Comparison of ENCODE assay signal across 12 cellular contexts in genomic region chr1:88867743-88868521, GRCh38. TPM values are rescaled to one million over a fixed set of nuclear protein-coding genes. Genes with fewer than 3 reads are reported as not detected.
DNase-seq lines count a peak whose midpoint lies in the region; ATAC-seq and TF ChIP-seq lines count a peak whose summit lies in the region.
"Had no signal": no experiment of that assay in that cellular context is flagged by ENCODE, and none has a peak within 500 bp of the region (broad histone marks: within the 10 kb centered on the region; RNA-seq: fewer than 3 reads in every experiment).

No MANE protein-coding gene starts in this region.

- H3K4me2 ChIP-seq in mammary epithelial cell (ENCODE audit: insufficient read depth, low read depth, low read length) = no peak overlapping the region

- no peaks in the 10 kb centered on the region for H4K20me1 ChIP-seq in mammary epithelial cell (ENCODE audit: insufficient read depth, low read length)

- H3K9me3 ChIP-seq in neutrophil (no peaks in the 10 kb centered on the region), mammary epithelial cell (replicated peaks; ENCODE audit: insufficient read depth, low read length) (no peaks in the 10 kb centered on the region)
- H3K9me3 ChIP-seq: uterus had no signal

- CTCF ChIA-PET in mammary epithelial cell (lab: Charles Lee; ENCODE audit: low non-redundant PET) = no interaction called here

- ATAC-seq in HG02885 (IDR thresholded peaks at IDR 0.05; ENCODE audit: poor library complexity, unreplicated experiment) = peak; percentile 63

- H3K27me3 ChIP-seq in brain microvascular endothelial cell (replicated peaks) (no peaks in the 10 kb centered on the region), neutrophil (no peaks in the 10 kb centered on the region), mammary epithelial cell (ENCODE audit: insufficient read depth, low read length) (no peaks in the 10 kb centered on the region)
- H3K27me3 ChIP-seq: uterus had no signal

- no peak for TF ChIP-seq CTCF in brain microvascular endothelial cell (IDR thresholded peaks at IDR 0.05; ENCODE audit: low read depth, low read length, missing control alignments)
- TF ChIP-seq CTCF in neutrophil (IDR thresholded peaks at IDR 0.05) = no peak
- TF ChIP-seq CTCF in mammary epithelial cell (conservative IDR thresholded peaks at IDR 0.05 in 1 of 2, IDR thresholded peaks at IDR 0.05 in 1 of 2; ENCODE audit: extremely low read depth in 1 of 2, insufficient read depth in 1 of 2, low read depth in 1 of 2, low read length in 2 of 2) = no peak

- dilution Hi-C loops in mammary epithelial cell (cut with HindIII; ENCODE audit: low sequenced_read_pairs) = no loop called here

- WGBS in mammary epithelial cell (ENCODE audit: low coverage, missing lambda C conversion rate) = 82% methylated on average over 6 of the region's 6 CpGs

- H3K9ac ChIP-seq in mammary epithelial cell (ENCODE audit: insufficient read depth, low read length) = no peak overlapping the region

- no TSS peak for BruUV-seq in mammary epithelial cell (replicated peaks; lab: Mats Ljungman, UMichigan)

- in situ Hi-C loops in brain microvascular endothelial cell (cut with HindIII; ENCODE audit: low pct_ligation_motif_present, low sequenced_read_pairs) = no loop called here
- in situ Hi-C loops in mammary epithelial cell (cut with MboI; ENCODE audit: low sequenced_read_pairs in 2 of 2) = no loop called here

- H3K36me3 ChIP-seq in brain microvascular endothelial cell (replicated peaks) (no peaks in the 10 kb centered on the region), neutrophil (peaks cover 12% of the 10 kb centered on the region), mammary epithelial cell (ENCODE audit: insufficient read depth, low read length) (peaks cover 5% of the 10 kb centered on the region)
- H3K36me3 ChIP-seq: uterus had no signal

- no peak overlapping the region for H2AFZ ChIP-seq in mammary epithelial cell (ENCODE audit: low read depth, low read length)

- H3K27ac ChIP-seq in brain microvascular endothelial cell (no peak overlapping the region), neutrophil (peak overlapping the region; percentile 7), mammary epithelial cell (ENCODE audit: insufficient read depth, low read depth, low read length) (no peak overlapping the region)
- H3K27ac ChIP-seq: uterus had no signal

- DNase-seq in EH (ENCODE audit: low read depth) = peak; percentile 88
- DNase-seq in brain microvascular endothelial cell = peak; percentile 3
- DNase-seq in mammary epithelial cell = no peak
- DNase-seq in NCI-H2081 treated with DMSO at 0.1 percent for 48 hours (lab: John Stamatoyannopoulos, UW) = no peak
- DNase-seq in germinal center (ENCODE audit: low spot score) = no peak
- no peak for DNase-seq in NCI-H2171 (lab: John Stamatoyannopoulos, UW)
- DNase-seq: activated gamma-delta T cell treated with Interleukin-2 at 50 U/mL for 16 hours; H7; NK-92 treated with Interleukin-12 subunit alpha and Interleukin-12 subunit beta, amount 100 ng/mL, for 24 hours; uterus had no signal

- H3K4me1 ChIP-seq in neutrophil (ENCODE audit: control insufficient read depth in 1 of 2, insufficient read depth in 1 of 2, low read depth in 1 of 2, low read length in 1 of 2) (peaks cover 6 to 15% of the 10 kb centered on the region in 2 experiments), mammary epithelial cell (ENCODE audit: insufficient read depth, low read length) (no peaks in the 10 kb centered on the region)

- intact Hi-C loops in mammary epithelial cell (cut with micrococcal nuclease) = no loop called here

- peaks cover 78% of the 10 kb centered on the region for H3K79me2 ChIP-seq in mammary epithelial cell (ENCODE audit: insufficient read depth, low read length)

- no peak overlapping the region for H3K4me3 ChIP-seq in brain microvascular endothelial cell (ENCODE audit: low read depth, low read length)
- H3K4me3 ChIP-seq in neutrophil (ENCODE audit: low read depth in 1 of 2, low read length in 1 of 2) = no peak overlapping the region
- no peak overlapping the region for H3K4me3 ChIP-seq in mammary epithelial cell (replicated peaks in 1 of 3; ENCODE audit: insufficient read depth in 1 of 3, low read depth in 2 of 3, low read length in 3 of 3)
- H3K4me3 ChIP-seq: uterus had no signal

RNA-seq across cellular contexts. Expression of gene GTF2B, which starts 23.4 kb away (rescaled TPM):
- 10 to 100 TPM; 19.5 to 27.8 TPM for total RNA-seq in mammary epithelial cell
- polyA plus RNA-seq in mammary epithelial cell = 26.6 TPM
- polyA minus RNA-seq in mammary epithelial cell = 15.9 TPM

Comparison
In these comparisons a context has a peak if more than half of its experiments do, and no peak if none do; other contexts are left out.
1. DNase-seq: peak in EH (single experiment) and brain microvascular endothelial cell (single experiment); none in mammary epithelial cell (single experiment), NCI-H2081 treated with DMSO at 0.1 percent for 48 hours (single experiment), germinal center (single experiment) and NCI-H2171 (single experiment).